In genomic region chr12:76679778-76680177, GRCh38 we compare ENCODE assay signal across 15 cellular contexts.
A peak's percentile ranks its signal among the peaks of the same experiment; 100 is the strongest.
DNase-seq lines count a peak whose midpoint lies in the region; ATAC-seq, FAIRE-seq and TF ChIP-seq lines count a peak whose summit lies in the region.
"Had no signal": no experiment of that assay in that cellular context is flagged by ENCODE, and none has a peak within 500 bp of the region (broad histone marks: within the 10 kb centered on the region; RNA-seq: fewer than 3 reads in every experiment).

No MANE protein-coding gene starts in this region.

- H4K20me1 ChIP-seq in astrocyte (ENCODE audit: insufficient read depth, low read length) = no peaks in the 10 kb centered on the region

- H3K79me2 ChIP-seq in astrocyte (ENCODE audit: insufficient read depth, low read length) = no peaks in the 10 kb centered on the region

- no peak overlapping the region for H2AFZ ChIP-seq in astrocyte (ENCODE audit: low read depth, low read length)

- no peak overlapping the region for H3K27ac Mint-ChIP-seq in astrocyte (ENCODE audit: unreplicated experiment)

- ATAC-seq in mucosa of descending colon = peak; percentile 29
- ATAC-seq in HG03342 (IDR thresholded peaks at IDR 0.05; ENCODE audit: unreplicated experiment) = no peak

- peaks cover 5% of the 10 kb centered on the region for H3K9me3 Mint-ChIP-seq in astrocyte (ENCODE audit: unreplicated experiment)

- TF ChIP-seq POLR2A in lower leg skin (IDR thresholded peaks at IDR 0.05) = no peak

- no peak overlapping the region for H3K4me3 Mint-ChIP-seq in astrocyte (ENCODE audit: unreplicated experiment)

- H3K36me3 ChIP-seq in astrocyte (ENCODE audit: insufficient read depth, low read length) (no peaks in the 10 kb centered on the region), mucosa of descending colon (ENCODE audit: low read depth) (no peaks in the 10 kb centered on the region)
- H3K36me3 ChIP-seq: SJSA1 had no signal

- intact Hi-C loops in mucosa of descending colon (cut with DNase I, micrococcal nuclease) = no loop called here
- intact Hi-C loops in lower leg skin (cut with DNase I; ENCODE audit: low total_unique reads) = no loop called here

- peak overlapping the region; percentile 9 for H3K9ac ChIP-seq in astrocyte (ENCODE audit: low read length)

- no peaks in the 10 kb centered on the region for H3K27me3 Mint-ChIP-seq in astrocyte (ENCODE audit: low read depth, unreplicated experiment)

- H3K4me1 ChIP-seq in astrocyte (ENCODE audit: insufficient read depth, low read length) = peaks cover 9% of the 10 kb centered on the region
- no peaks in the 10 kb centered on the region for H3K4me1 ChIP-seq in mucosa of descending colon (ENCODE audit: low read depth)
- H3K4me1 ChIP-seq: SJSA1 had no signal

- no peaks in the 10 kb centered on the region for H3K9me3 ChIP-seq in astrocyte (ENCODE audit: insufficient read depth, low read depth, low read length)
- H3K9me3 ChIP-seq in mucosa of descending colon = no peaks in the 10 kb centered on the region
- H3K9me3 ChIP-seq: SJSA1 had no signal

- H3K36me3 Mint-ChIP-seq in astrocyte (ENCODE audit: low read depth, unreplicated experiment) = no peaks in the 10 kb centered on the region

- 81 to 90% methylated on average over 1 of the region's 1 CpG for WGBS in lower leg skin, 2 donors

- H3K4me2 ChIP-seq in astrocyte (ENCODE audit: low read length) = no peak overlapping the region

- DNase-seq in DMS53 treated with DMSO at 0.1 percent for 48 hours (lab: John Stamatoyannopoulos, UW; ENCODE audit: unreplicated experiment) (peak; percentile 53), LHCN-M2 (ENCODE audit: low read depth) (peak; percentile 36), astrocyte (ENCODE audit: low read depth) (peak; percentile 53), mucosa of descending colon (no peak), lower leg skin (ENCODE audit: low spot score in 2 of 2) (no peak)
- no peak for DNase-seq in stimulated activated CD4-positive, alpha-beta T cell treated with anti-CD3 and anti-CD28 coated beads, Interleukin-4, amount 100 ng/mL, for 1 hour
- DNase-seq: DMS 273 treated with DMSO at 0.1 percent for 48 hours, KBM-7, NCI-H1436, NCI-H2107, NCI-H2227 treated with DMSO at 0.1 percent for 48 hours, NCI-H524 treated with DMSO at 0.1 percent for 48 hours had no signal

- FAIRE-seq in astrocyte (lab: Jason Lieb, UNC) = no peak

- peaks cover 8% of the 10 kb centered on the region for H3K4me1 Mint-ChIP-seq in astrocyte (ENCODE audit: low read depth, unreplicated experiment)

- H3K27ac ChIP-seq in astrocyte (ENCODE audit: low read depth, low read length) = peak overlapping the region; percentile 66
- H3K27ac ChIP-seq: RWPE1, SJSA1 had no signal

- H3K27me3 ChIP-seq in astrocyte (ENCODE audit: insufficient read depth, low read length) = no peaks in the 10 kb centered on the region
- H3K27me3 ChIP-seq: SJSA1 had no signal

- H3K4me3 ChIP-seq in astrocyte (ENCODE audit: insufficient read depth, low read depth, low read length) = no peak overlapping the region
- no peak overlapping the region for H3K4me3 ChIP-seq in mucosa of descending colon
- no peak overlapping the region for H3K4me3 ChIP-seq in lower leg skin (ENCODE audit: low read depth, poor library complexity, severe bottlenecking)
- H3K4me3 ChIP-seq: SJSA1 had no signal

- TF ChIP-seq CTCF in astrocyte (IDR thresholded peaks at IDR 0.05; ENCODE audit: insufficient read depth, low read depth, low read length) (no peak), mucosa of descending colon (IDR thresholded peaks at IDR 0.05) (no peak), lower leg skin (IDR thresholded peaks at IDR 0.05) (no peak)

Comparison
In these comparisons a context has a peak if more than half of its experiments do, and no peak if none do; other contexts are left out.
1. DNase-seq: peak in DMS53 treated with DMSO at 0.1 percent for 48 hours (single experiment), LHCN-M2 (single experiment) and astrocyte (single experiment); none in mucosa of descending colon (0 of 3), lower leg skin (0 of 2) and stimulated activated CD4-positive, alpha-beta T cell treated with anti-CD3 and anti-CD28 coated beads, Interleukin-4, amount 100 ng/mL, for 1 hour (single experiment).